9 cellular contexts compared by ENCODE assay signal in genomic region chr3:195250473-195251251, GRCh38.
DNase-seq lines count a peak whose midpoint lies in the region; ATAC-seq, FAIRE-seq and TF ChIP-seq lines count a peak whose summit lies in the region.
"Had no signal": no experiment of that assay in that cellular context is flagged by ENCODE, and none has a peak within 500 bp of the region (broad histone marks: within the 10 kb centered on the region; RNA-seq: fewer than 3 reads in every experiment).

No MANE protein-coding gene starts in this region.

- no peaks in the 10 kb centered on the region for H3K36me3 ChIP-seq in endocrine pancreas (ENCODE audit: control insufficient read depth, insufficient read depth, low read length)

- H3K4me3 ChIP-seq in endocrine pancreas (ENCODE audit: control insufficient read depth, insufficient read depth, low read length) = peak overlapping the region; percentile 62

- no peak for DNase-seq in GM10266 (ENCODE audit: extremely low spot score)
- peak; percentile 84 for DNase-seq in NCI-H187 treated with DMSO at 0.1 percent for 48 hours (lab: John Stamatoyannopoulos, UW)
- DNase-seq in nephron progenitor cell = no peak
- no peak for DNase-seq in HTR-8/SVneo (ENCODE audit: insufficient read length, low spot score)
- DNase-seq: caudate nucleus had no signal

- H3K27ac Mint-ChIP-seq in nephron progenitor cell = peak overlapping the region; percentile 86

- no peaks in the 10 kb centered on the region for H3K9me3 ChIP-seq in endocrine pancreas (ENCODE audit: control insufficient read depth, low read length)

- H3K27me3 ChIP-seq in endocrine pancreas (ENCODE audit: control insufficient read depth, insufficient read depth, low read length) = no peaks in the 10 kb centered on the region

- ATAC-seq in HG02623 (IDR thresholded peaks at IDR 0.05; ENCODE audit: unreplicated experiment) (no peak), GM19395 (IDR thresholded peaks at IDR 0.05; ENCODE audit: unreplicated experiment) (no peak), GM19328 (IDR thresholded peaks at IDR 0.05; ENCODE audit: unreplicated experiment) (no peak)

- peaks cover 3% of the 10 kb centered on the region for H3K27me3 Mint-ChIP-seq in nephron progenitor cell (ENCODE audit: low read depth, poor library complexity)

- TF ChIP-seq CTCF in GM10266 (IDR thresholded peaks at IDR 0.05; ENCODE audit: control insufficient read depth, insufficient read depth, low read depth, missing control alignments) = peak; percentile 58
- TF ChIP-seq CTCF in nephron progenitor cell (IDR thresholded peaks at IDR 0.05) = no peak

- H3K9ac ChIP-seq in endocrine pancreas (ENCODE audit: control insufficient read depth, insufficient read depth, low read length) = no peak overlapping the region

- no peak for FAIRE-seq in HTR-8/SVneo (lab: Jason Lieb, UNC)

- peaks cover 97% of the 10 kb centered on the region for H3K4me1 Mint-ChIP-seq in nephron progenitor cell

- no peaks in the 10 kb centered on the region for H3K4me1 ChIP-seq in endocrine pancreas (ENCODE audit: control insufficient read depth, insufficient read depth, low read length)

- H3K9me3 Mint-ChIP-seq in nephron progenitor cell = peaks cover 15% of the 10 kb centered on the region

- H3K4me3 Mint-ChIP-seq in nephron progenitor cell = peak overlapping the region; percentile 63

- H3K36me3 Mint-ChIP-seq in nephron progenitor cell (ENCODE audit: low read depth) = peaks cover 46% of the 10 kb centered on the region
